9 cellular contexts compared by ENCODE assay signal in genomic region chr18:64415218-64415617, GRCh38.
"Had no signal": no experiment of that assay in that cellular context is flagged by ENCODE, and none has a peak within 500 bp of the region (broad histone marks: within the 10 kb centered on the region; RNA-seq: fewer than 3 reads in every experiment).

No MANE protein-coding gene starts in this region.

- H3K9me3 ChIP-seq: HAP-1 had no signal

- H3K9ac ChIP-seq: GM23248 had no signal

- H3K4me3 Mint-ChIP-seq: HFFc6 had no signal

- H3K36me3 ChIP-seq: HAP-1 had no signal

- ATAC-seq: HCT116, K562 had no signal

- H3K27ac ChIP-seq: GM23248, HL-60 had no signal

- FAIRE-seq: K562 had no signal

- H2AFZ ChIP-seq: GM23248 had no signal

- H3K4me3 ChIP-seq: GM23248, HAP-1, K562 had no signal

- H3K4me1 ChIP-seq: HAP-1 had no signal

- H3K27ac Mint-ChIP-seq: HFFc6 had no signal

- DNase-seq: GM23248, H7, HFFc6, IMR-90, KG1 had no signal
